21 cellular contexts compared by ENCODE assay signal in genomic region chr4:13367691-13368090, GRCh38.
"Had no signal": no experiment of that assay in that cellular context is flagged by ENCODE, and none has a peak within 500 bp of the region (broad histone marks: within the 10 kb centered on the region; RNA-seq: fewer than 3 reads in every experiment).

No MANE protein-coding gene starts in this region.

- DNase-seq: islet precursor cell; left ventricle myocardium inferior; midbrain; mucosa of descending colon; naive thymus-derived CD4-positive, alpha-beta T cell; ovary; stimulated activated CD4-positive, alpha-beta T cell treated with anti-CD3 and anti-CD28 coated beads, Interleukin-12 subunit alpha, Interleukin-12 subunit beta, amount 100 ng/mL, for 4 hours; stimulated activated CD4-positive, alpha-beta T cell treated with anti-CD3 and anti-CD28 coated beads, Interleukin-15, amount 100 ng/mL, for 24 hours; stimulated activated CD4-positive, alpha-beta T cell treated with anti-CD3 and anti-CD28 coated beads, Interleukin-4, amount 100 ng/mL, for 24 hours; stimulated activated naive CD4-positive, alpha-beta T cell; tibial artery; trophoblast cell; uterus had no signal

- H3K27ac ChIP-seq: left ventricle myocardium inferior, ovary, right atrium auricular region, skin epidermis, suprapubic skin, thoracic aorta, tibial artery, uterus had no signal

- H3K9me3 ChIP-seq: left ventricle myocardium inferior, mucosa of descending colon, ovary, right atrium auricular region, suprapubic skin, thoracic aorta, tibial artery, uterus had no signal

- H3K36me3 ChIP-seq: ovary, right atrium auricular region, suprapubic skin, thoracic aorta, uterus had no signal

- H3K4me1 ChIP-seq: right atrium auricular region, suprapubic skin, tibial artery, uterus had no signal

- ATAC-seq: mucosa of descending colon; naive thymus-derived CD4-positive, alpha-beta T cell; natural killer cell treated with Interleukin-12 subunit alpha and Interleukin-12 subunit beta and Interleukin-15 and Interleukin-18, amount 100 ng/mL, for 72 hours; sciatic nerve; stimulated activated effector memory CD8-positive, alpha-beta T cell treated with anti-CD3 and anti-CD28 coated beads, Interleukin-12 subunit alpha, Interleukin-12 subunit beta, amount 100 ng/mL, for 72 hours had no signal

- H3K27me3 ChIP-seq: ovary, right atrium auricular region, suprapubic skin, tibial artery, uterus had no signal

- H3K4me3 ChIP-seq: left ventricle myocardium inferior, lung, mucosa of descending colon, ovary, right atrium auricular region, skin epidermis, suprapubic skin, thoracic aorta, tibial artery, uterus had no signal
